In genomic region chr5:150262502-150262901, GRCh38 we compare ENCODE assay signal across 24 cellular contexts. TPM values are rescaled to one million over a fixed set of nuclear protein-coding genes. Genes with fewer than 3 reads are reported as not detected.
DNase-seq lines count a peak whose midpoint lies in the region; ATAC-seq, FAIRE-seq and TF ChIP-seq lines count a peak whose summit lies in the region.
"Had no signal": no experiment of that assay in that cellular context is flagged by ENCODE, and none has a peak within 500 bp of the region (broad histone marks: within the 10 kb centered on the region; RNA-seq: fewer than 3 reads in every experiment).

No MANE protein-coding gene starts in this region.

- H3K36me3 Mint-ChIP-seq in T-cell: no peaks in the 10 kb centered on the region
- H3K36me3 Mint-ChIP-seq: CD4-positive, CD25-positive, alpha-beta regulatory T cell; CD8-positive, alpha-beta T cell had no signal

- no peaks in the 10 kb centered on the region for H3K27me3 ChIP-seq in BLaER1
- peaks cover 0 to 2% (median 0%) of the 10 kb centered on the region in 4 experiments; a peak in 1 of 7 replicates for H3K27me3 ChIP-seq in H1 (replicated peaks in 1 of 4; ENCODE audit: control insufficient read depth in 3 of 4, extremely low read depth in 1 of 4, insufficient read depth in 3 of 4, low read length in 3 of 4)
- peaks cover 7% of the 10 kb centered on the region; the same call in 1 of the 2 replicates for H3K27me3 ChIP-seq in SJCRH30
- H3K27me3 ChIP-seq: BE2C had no signal

- no peak overlapping the region for H3K27ac Mint-ChIP-seq in T-cell
- H3K27ac Mint-ChIP-seq: CD4-positive, CD25-positive, alpha-beta regulatory T cell; CD8-positive, alpha-beta T cell; GM23338 had no signal

- no peak overlapping the region for H3K27ac ChIP-seq in BLaER1
- no peak overlapping the region for H3K27ac ChIP-seq in HEK293 (ENCODE audit: extremely low read depth, low read depth, low read length)
- H3K27ac ChIP-seq in angular gyrus (ENCODE audit: low read depth, low read length): peak overlapping the region; percentile 32
- no peak overlapping the region for H3K27ac ChIP-seq in H1 (ENCODE audit: low read depth, low read length)
- no peak overlapping the region for H3K27ac ChIP-seq in SJCRH30
- H3K27ac ChIP-seq: C4-2B had no signal

- H3K4me2 ChIP-seq in BLaER1 (peak overlapping the region; percentile 83), H1 (ENCODE audit: insufficient read depth in 1 of 2, low read depth in 2 of 2, low read length in 2 of 2) (no peak overlapping the region)
- H3K4me2 ChIP-seq: GM23338 had no signal

- no peak overlapping the region for H4K5ac ChIP-seq in H1 (ENCODE audit: insufficient read length, low read depth, low read length)

- no peak overlapping the region for H3K56ac ChIP-seq in H1 (replicated peaks; ENCODE audit: insufficient read length, low read depth, low read length)

- H2BK12ac ChIP-seq in H1 (ENCODE audit: low read depth, low read length): no peak overlapping the region

- TF ChIP-seq EP300 in H1 (IDR thresholded peaks at IDR 0.05; ENCODE audit: borderline replicate concordance in 1 of 2, low read depth in 2 of 2, low read length in 2 of 2): no peak

- no peak overlapping the region for H3K23ac ChIP-seq in H1 (ENCODE audit: insufficient read length)

- no peak overlapping the region for H2BK5ac ChIP-seq in H1 (ENCODE audit: low read depth, low read length)

- no peak overlapping the region for H3K4me3 ChIP-seq in BLaER1
- H3K4me3 ChIP-seq in HEK293 (ENCODE audit: low read depth, low read length): no peak overlapping the region
- H3K4me3 ChIP-seq in H1 (ENCODE audit: extremely low read depth in 1 of 4, insufficient read depth in 2 of 4, low read depth in 3 of 4, low read length in 4 of 4): no peak overlapping the region
- no peak overlapping the region for H3K4me3 ChIP-seq in SJCRH30
- H3K4me3 ChIP-seq: A549, GM23338, HAP-1 had no signal

- H3K9me3 ChIP-seq in BLaER1 (no peaks in the 10 kb centered on the region), HEK293 (ENCODE audit: control insufficient read depth, insufficient read depth, low read depth, low read length) (no peaks in the 10 kb centered on the region), H1 (ENCODE audit: insufficient read depth in 2 of 2, low read depth in 1 of 2, low read length in 1 of 2) (no peaks in the 10 kb centered on the region), SJCRH30 (replicated peaks) (no peaks in the 10 kb centered on the region)
- H3K9me3 ChIP-seq: A549, BE2C, Caco-2, HAP-1 had no signal

- H3K9me3 Mint-ChIP-seq in T-cell: no peaks in the 10 kb centered on the region
- H3K9me3 Mint-ChIP-seq: CD8-positive, alpha-beta T cell; GM23338 had no signal

- CTCF ChIA-PET in HEK293 (lab: Yijun Ruan, JAX) (interaction anchor here (0.8 to 1.5 kb wide), 3 partner anchors 12 to 174 kb away, joined by 3 read pairs; no protein-coding TSS in a partner anchor), H1 (lab: Charles Lee; ENCODE audit: partially characterized antibody) (interaction anchor here (0.7 to 3.1 kb wide), 11 partner anchors 10 to 136 kb away, joined by 3 to 16 read pairs (median 6); no protein-coding TSS in a partner anchor), T-cell (lab: Charles Lee) (no interaction called here)

- H3K79me2 ChIP-seq in H1 (ENCODE audit: control insufficient read depth in 1 of 2, insufficient read depth in 2 of 2, low read length in 2 of 2): peaks cover 0 to 2% of the 10 kb centered on the region in 2 experiments; a peak in 1 of 4 replicates

- H2AFZ ChIP-seq in H1 (ENCODE audit: low read length): no peak overlapping the region
- H2AFZ ChIP-seq: GM23338 had no signal

- no peak for FAIRE-seq in H1 (lab: Jason Lieb, UNC)
- FAIRE-seq: A549, G401.6, GM12892, H54 had no signal

- peaks cover 88% of the 10 kb centered on the region for H3K4me1 ChIP-seq in BLaER1
- no peaks in the 10 kb centered on the region for H3K4me1 ChIP-seq in HEK293 (ENCODE audit: control insufficient read depth, insufficient read depth, low read length)
- peaks cover 0 to 15% (median 4%) of the 10 kb centered on the region in 4 experiments; a peak in 6 of 7 replicates for H3K4me1 ChIP-seq in H1 (replicated peaks in 1 of 4; ENCODE audit: control insufficient read depth in 3 of 4, insufficient read depth in 4 of 4, low read length in 3 of 4)
- peaks cover 10% of the 10 kb centered on the region for H3K4me1 ChIP-seq in SJCRH30
- H3K4me1 ChIP-seq: Caco-2, HAP-1 had no signal

- no peak overlapping the region for H4K91ac ChIP-seq in H1 (replicated peaks; ENCODE audit: insufficient read length, low read length)

- H3K36me3 ChIP-seq in BLaER1 (no peaks in the 10 kb centered on the region), HEK293 (ENCODE audit: control insufficient read depth in 2 of 2, insufficient read depth in 1 of 2, low read length in 2 of 2) (no peaks in the 10 kb centered on the region), H1 (ENCODE audit: control insufficient read depth in 2 of 4, insufficient read depth in 4 of 4, low read length in 3 of 4) (no peaks in the 10 kb centered on the region), SJCRH30 (no peaks in the 10 kb centered on the region)
- H3K36me3 ChIP-seq: BE2C, HAP-1 had no signal

- 0 out of 2 replicates have a peak overlapping the region, but pooled peaks have one; percentile 23 for H2BK15ac ChIP-seq in H1 (ENCODE audit: low read length)

- no peak overlapping the region for H2BK120ac ChIP-seq in H1 (replicated peaks; ENCODE audit: low read depth, low read length)

- no peak for TF ChIP-seq CTCF in HEK293 (tag by site-specific recombination; IDR thresholded peaks at IDR 0.05)
- TF ChIP-seq CTCF in H1 (IDR thresholded peaks at IDR 0.05; ENCODE audit: control extremely low read depth in 1 of 3, insufficient read depth in 1 of 3, low read depth in 1 of 3, low read length in 3 of 3): no peak

- no peak for TF ChIP-seq POLR2A in H1 (IDR thresholded peaks at IDR 0.05; ENCODE audit: control extremely low read depth in 1 of 2, low read depth in 2 of 2, low read length in 2 of 2)

- peaks cover 5% of the 10 kb centered on the region for H3K23me2 ChIP-seq in H1 (ENCODE audit: low read depth, low read length)

- H3K4ac ChIP-seq in H1 (replicated peaks; ENCODE audit: insufficient read length, low read depth, low read length): no peak overlapping the region

- no peak for DNase-seq in H1 (ENCODE audit: low read depth in 1 of 2, low spot score in 2 of 2)
- DNase-seq in SJCRH30: no peak
- no peak for DNase-seq in T-cell
- DNase-seq in stimulated activated CD4-positive, alpha-beta T cell treated with anti-CD3 and anti-CD28 coated beads, Interleukin-1b, Interleukin-23, amount 100 ng/mL, for 48 hours: no peak
- DNase-seq: 8988T; ACHN; AML-193; BE2C; Caco-2; CD4-positive, CD25-positive, alpha-beta regulatory T cell; CD8-positive, alpha-beta T cell; DMS153; DND-41 had no signal

- 89% methylated on average over 7 of the region's 7 CpGs; no CpG with 5 or more reads in 1 of the 2 experiments for WGBS in H1 (ENCODE audit: extremely low coverage in 1 of 2, insufficient coverage in 1 of 2, insufficient read length in 1 of 2, insufficient replicate concordance in 2 of 2, low coverage in 1 of 2, low lambda C conversion rate in 2 of 2, missing lambda C conversion rate in 1 of 2), 2 experiments

- ATAC-seq in T-cell (replicated peaks in 1 of 4) (no peak), HG03039 (IDR thresholded peaks at IDR 0.05; ENCODE audit: unreplicated experiment) (no peak)
- ATAC-seq: A549; CD8-positive, alpha-beta T cell; GM23338 had no signal

- no peaks in the 10 kb centered on the region for H3K79me1 ChIP-seq in H1 (ENCODE audit: low read depth, low read length)

- H3K27me3 Mint-ChIP-seq in T-cell: peaks cover 0 to 8% of the 10 kb centered on the region in 2 donors

- POLR2A ChIA-PET in HEK293 (lab: Yijun Ruan, JAX): no interaction called here
- POLR2A ChIA-PET in H1 (lab: Charles Lee; ENCODE audit: partially characterized antibody): interaction anchor here (1.5 kb wide), 1 partner anchor 8 kb away, joined by 3 read pairs; no protein-coding TSS in a partner anchor
- POLR2A ChIA-PET in T-cell (lab: Charles Lee): no interaction called here

- no peak overlapping the region for H4K8ac ChIP-seq in H1 (ENCODE audit: extremely low read depth, insufficient read depth, low read length)

- no peak overlapping the region for H3K18ac ChIP-seq in H1 (ENCODE audit: extremely low read depth, low read length)

- no peak overlapping the region for H3K4me3 Mint-ChIP-seq in T-cell
- H3K4me3 Mint-ChIP-seq: CD4-positive, CD25-positive, alpha-beta regulatory T cell; CD8-positive, alpha-beta T cell; GM23338 had no signal

- H3K9ac ChIP-seq in BLaER1 (no peak overlapping the region), H1 (replicated peaks in 1 of 4; ENCODE audit: extremely low read depth in 1 of 4, low read depth in 3 of 4, low read length in 3 of 4) (no peak overlapping the region)

- no peak overlapping the region for H3K14ac ChIP-seq in H1 (ENCODE audit: insufficient read length)

- H2BK20ac ChIP-seq in H1 (ENCODE audit: low read length): no peak overlapping the region

- H4K20me1 ChIP-seq in BLaER1: no peaks in the 10 kb centered on the region
- H4K20me1 ChIP-seq in H1 (replicated peaks in 1 of 2; ENCODE audit: control insufficient read depth in 1 of 2, insufficient read depth in 2 of 2, low read length in 2 of 2): peaks cover 0 to 4% of the 10 kb centered on the region in 2 experiments

- H2AK5ac ChIP-seq in H1 (ENCODE audit: low read depth, low read length): no peak overlapping the region

- no peak for TF ChIP-seq RAD21 in H1 (IDR thresholded peaks at IDR 0.05 in 1 of 2, conservative IDR thresholded peaks at IDR 0.05 in 1 of 2; ENCODE audit: low read depth in 2 of 2, low read length in 2 of 2)

- H3K4me1 Mint-ChIP-seq in T-cell: no peaks in the 10 kb centered on the region
- H3K4me1 Mint-ChIP-seq: CD4-positive, CD25-positive, alpha-beta regulatory T cell had no signal

RNA-seq across cellular contexts. Expression of gene CAMK2A, which starts 27.1 kb away (rescaled TPM):
- 0.23 and 0.28 TPM in 2 replicates for total RNA-seq in H1 (2021; fragmentation: NEBNext Ultra II Directional; extraction: Animal tissue kit (Norgen Biotek cat#: 25700))
- polyA plus RNA-seq in H1 (2011; rRNA removed): 0.16 and 0.20 TPM in 2 replicates
- polyA plus RNA-seq in H1 (2011; cell fraction: cytosol; rRNA removed): 0.09 TPM
- 0.43 TPM for polyA plus RNA-seq in H1 (2011; cell fraction: nucleus; rRNA removed)
- 0.03 to 0.39 TPM (median 0.32 TPM) in 3 of 4 replicates, not detected in the other for polyA plus RNA-seq in H1 (2012, experiment 1 of 2)
- 0.17 TPM for polyA plus RNA-seq in H1 (2012, experiment 2 of 2)
- 0.12 TPM for polyA plus RNA-seq in H1 (2013, experiment 1 of 2)
- 0.11 TPM for polyA plus RNA-seq in H1 (2013, experiment 2 of 2)
- polyA minus RNA-seq in H1 (2011; rRNA and poly(A)+ RNA removed): 0.06 and 0.10 TPM in 2 replicates
- polyA minus RNA-seq in H1 (2011; cell fraction: cytosol; rRNA and poly(A)+ RNA removed): not detected
- not detected for polyA minus RNA-seq in H1 (2011; cell fraction: nucleus; rRNA and poly(A)+ RNA removed)
- 0.41 and 0.42 TPM in 2 replicates for total RNA-seq in SJCRH30 (2014; rRNA removed; shearing (Covaris generic))
- total RNA-seq in T-cell: not detected
- total RNA-seq: Caco-2; CD4-positive, CD25-positive, alpha-beta regulatory T cell; GM23338 had no signal
- polyA plus RNA-seq: CD4-positive, CD25-positive, alpha-beta regulatory T cell had no signal

RNA-seq across cellular contexts. Expression of gene ARSI, which starts 40.2 kb away (rescaled TPM):
- 4.5 TPM in 2 replicates for total RNA-seq in H1 (2021; fragmentation: NEBNext Ultra II Directional; extraction: Animal tissue kit (Norgen Biotek cat#: 25700))
- 6.7 and 8.0 TPM in 2 replicates for polyA plus RNA-seq in H1 (2011; rRNA removed)
- polyA plus RNA-seq in H1 (2011; cell fraction: cytosol; rRNA removed): 6.0 TPM
- 4.2 TPM for polyA plus RNA-seq in H1 (2011; cell fraction: nucleus; rRNA removed)
- 2.0 to 4.1 TPM (median 3.4 TPM) in 4 replicates for polyA plus RNA-seq in H1 (2012, experiment 1 of 2)
- 3.3 TPM for polyA plus RNA-seq in H1 (2012, experiment 2 of 2)
- polyA plus RNA-seq in H1 (2013, experiment 1 of 2): 3.5 TPM
- polyA plus RNA-seq in H1 (2013, experiment 2 of 2): 3.5 TPM
- 2.7 and 5.4 TPM in 2 replicates for polyA minus RNA-seq in H1 (2011; rRNA and poly(A)+ RNA removed)
- polyA minus RNA-seq in H1 (2011; cell fraction: cytosol; rRNA and poly(A)+ RNA removed): 3.7 TPM
- 5.7 TPM for polyA minus RNA-seq in H1 (2011; cell fraction: nucleus; rRNA and poly(A)+ RNA removed)
- total RNA-seq in SJCRH30 (2014; rRNA removed; shearing (Covaris generic)): 0.18 and 0.28 TPM in 2 replicates
- total RNA-seq in T-cell: under 1 TPM in 1 of 5 donors, not detected in 4; 0.09 TPM
- total RNA-seq: CD4-positive, CD25-positive, alpha-beta regulatory T cell had no signal
- polyA plus RNA-seq: CD4-positive, CD25-positive, alpha-beta regulatory T cell had no signal

Comparison
In these comparisons a context has a peak if more than half of its experiments do, and no peak if none do; other contexts are left out.
1. CTCF ChIA-PET loops: an anchor here in HEK293 (0.8 to 1.5 kb wide) and H1 (0.7 to 3.1 kb wide); none called in T-cell.